9 cellular contexts compared by ENCODE assay signal in the genomic region with DNA sequence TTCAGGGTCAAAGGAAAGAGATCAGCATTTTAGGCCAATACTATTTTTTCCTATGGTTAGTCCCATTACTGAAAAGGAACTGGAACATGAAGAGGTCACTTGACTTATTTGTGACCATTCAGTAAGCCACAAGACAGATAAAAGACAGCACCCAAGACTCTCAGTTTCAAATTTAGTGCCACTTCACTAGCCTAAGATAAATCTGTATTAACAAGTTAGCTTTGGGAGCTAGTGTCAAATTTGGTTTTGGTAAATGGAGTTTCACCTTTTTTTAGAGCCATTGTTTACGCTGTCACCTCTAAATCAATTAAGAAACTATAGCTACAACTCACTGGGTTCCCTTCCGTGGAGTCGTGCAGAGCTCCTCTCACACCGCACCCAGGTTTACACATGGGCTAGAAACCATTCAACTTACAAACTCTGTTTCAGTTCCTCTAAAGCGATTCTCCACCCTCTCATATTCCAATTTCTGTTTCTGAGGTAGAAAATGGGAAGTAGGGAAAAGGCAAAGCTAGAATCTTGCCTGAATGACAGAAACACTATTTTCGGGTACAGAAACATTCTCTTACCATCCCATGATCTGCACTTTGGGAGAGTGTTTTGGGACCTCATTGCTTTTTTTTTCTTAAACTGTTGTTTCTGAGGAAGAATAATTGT. TPM values are rescaled to one million over a fixed set of nuclear protein-coding genes. Genes with fewer than 3 reads are reported as not detected.
DNase-seq lines count a peak whose midpoint lies in the region; ATAC-seq and TF ChIP-seq lines count a peak whose summit lies in the region.
"Had no signal": no experiment of that assay in that cellular context is flagged by ENCODE, and none has a peak within 500 bp of the region (broad histone marks: within the 10 kb centered on the region; RNA-seq: fewer than 3 reads in every experiment).

No MANE protein-coding gene starts in this region.

- CTCF ChIA-PET in activated CD4-positive, alpha-beta memory T cell treated with anti-CD3 and anti-CD28 coated beads, Interleukin-2, amount 10 ng/mL, durations not matched to agents 7 days and 5 days (lab: Charles Lee), result no interaction called here

- H3K4me1 Mint-ChIP-seq in nephron progenitor cell, result peaks cover 32% of the 10 kb centered on the region
- no peaks in the 10 kb centered on the region for H3K4me1 Mint-ChIP-seq in activated CD4-positive, alpha-beta memory T cell treated with anti-CD3 and anti-CD28 coated beads, Interleukin-2, amount 10 ng/mL, durations not matched to agents 7 days and 5 days

- peaks cover 31% of the 10 kb centered on the region for H3K36me3 Mint-ChIP-seq in nephron progenitor cell (ENCODE audit: low read depth)
- peaks cover 47% of the 10 kb centered on the region for H3K36me3 Mint-ChIP-seq in activated CD4-positive, alpha-beta memory T cell treated with anti-CD3 and anti-CD28 coated beads, Interleukin-2, amount 10 ng/mL, durations not matched to agents 7 days and 5 days (ENCODE audit: low read depth)

- peak; percentile 64 for ATAC-seq in GM19467 (IDR thresholded peaks at IDR 0.05; ENCODE audit: unreplicated experiment)
- ATAC-seq in HG03103 (IDR thresholded peaks at IDR 0.05; ENCODE audit: low read depth, unreplicated experiment), result peak; percentile 60

- no peak for TF ChIP-seq CTCF in GM10266 (IDR thresholded peaks at IDR 0.05; ENCODE audit: control insufficient read depth, insufficient read depth, low read depth, missing control alignments)
- TF ChIP-seq CTCF in nephron progenitor cell (IDR thresholded peaks at IDR 0.05), result no peak

- H3K4me3 Mint-ChIP-seq in nephron progenitor cell, result no peak overlapping the region
- H3K4me3 Mint-ChIP-seq in activated CD4-positive, alpha-beta memory T cell treated with anti-CD3 and anti-CD28 coated beads, Interleukin-2, amount 10 ng/mL, durations not matched to agents 7 days and 5 days, result no peak overlapping the region

- H3K27me3 Mint-ChIP-seq in nephron progenitor cell (ENCODE audit: low read depth, poor library complexity), result peaks cover 2% of the 10 kb centered on the region
- no peaks in the 10 kb centered on the region for H3K27me3 Mint-ChIP-seq in activated CD4-positive, alpha-beta memory T cell treated with anti-CD3 and anti-CD28 coated beads, Interleukin-2, amount 10 ng/mL, durations not matched to agents 7 days and 5 days

- H3K27ac Mint-ChIP-seq in nephron progenitor cell, result no peak overlapping the region
- no peak overlapping the region for H3K27ac Mint-ChIP-seq in activated CD4-positive, alpha-beta memory T cell treated with anti-CD3 and anti-CD28 coated beads, Interleukin-2, amount 10 ng/mL, durations not matched to agents 7 days and 5 days

- DNase-seq in GM10266 (ENCODE audit: extremely low spot score), result peak; percentile 50
- DNase-seq in SKM-1 treated with dmso at 0.1 percent for 144 hours (lab: John Stamatoyannopoulos, UW; ENCODE audit: unreplicated experiment), result peak; percentile 87
- DNase-seq in nephron progenitor cell, result no peak
- no peak for DNase-seq in activated CD4-positive, alpha-beta memory T cell treated with anti-CD3 and anti-CD28 coated beads, Interleukin-2, amount 10 ng/mL, durations not matched to agents 7 days and 5 days
- DNase-seq in HCEC 1CT, result no peak
- DNase-seq in NCI-H1694 (lab: John Stamatoyannopoulos, UW), result no peak
- DNase-seq: trophoblast cell had no signal

- POLR2A ChIA-PET in activated CD4-positive, alpha-beta memory T cell treated with anti-CD3 and anti-CD28 coated beads, Interleukin-2, amount 10 ng/mL, durations not matched to agents 7 days and 5 days (lab: Charles Lee), result interaction anchor here (1.8 kb wide), 2 partner anchors 14 to 19 kb away, joined by 5 read pairs; partner anchors contain the start of genes CCDC32 and RPUSD2

- H3K9me3 Mint-ChIP-seq in nephron progenitor cell, result no peaks in the 10 kb centered on the region
- H3K9me3 Mint-ChIP-seq in activated CD4-positive, alpha-beta memory T cell treated with anti-CD3 and anti-CD28 coated beads, Interleukin-2, amount 10 ng/mL, durations not matched to agents 7 days and 5 days, result no peaks in the 10 kb centered on the region

RNA-seq across cellular contexts. Expression of gene CCDC32, which starts 14.3 kb away (rescaled TPM):
- total RNA-seq in activated CD4-positive, alpha-beta memory T cell treated with anti-CD3 and anti-CD28 coated beads, Interleukin-2, amount 10 ng/mL, durations not matched to agents 7 days and 5 days, result 10 to 100 TPM; 33.2 to 33.7 TPM

RNA-seq across cellular contexts. Expression of gene RPUSD2, which starts 18.6 kb away (rescaled TPM):
- total RNA-seq in activated CD4-positive, alpha-beta memory T cell treated with anti-CD3 and anti-CD28 coated beads, Interleukin-2, amount 10 ng/mL, durations not matched to agents 7 days and 5 days, result 10 to 100 TPM; 11.1 to 11.9 TPM

RNA-seq across cellular contexts. Expression of gene KNL1, which starts 43.5 kb away (rescaled TPM):
- 10 to 100 TPM; 54.2 to 54.7 TPM for total RNA-seq in activated CD4-positive, alpha-beta memory T cell treated with anti-CD3 and anti-CD28 coated beads, Interleukin-2, amount 10 ng/mL, durations not matched to agents 7 days and 5 days

Comparison
In these comparisons a context has a peak if more than half of its experiments do, and no peak if none do; other contexts are left out.
1. DNase-seq: peak in GM10266 (single experiment) and SKM-1 treated with dmso at 0.1 percent for 144 hours (single experiment); none in nephron progenitor cell (single experiment), activated CD4-positive, alpha-beta memory T cell treated with anti-CD3 and anti-CD28 coated beads, Interleukin-2, amount 10 ng/mL, durations not matched to agents 7 days and 5 days (single experiment), HCEC 1CT (single experiment) and NCI-H1694 (single experiment).